In genomic region chr22:38467904-38468760, GRCh38 we compare ENCODE assay signal across 9 cellular contexts. TPM values are rescaled to one million over a fixed set of nuclear protein-coding genes. Genes with fewer than 3 reads are reported as not detected.
DNase-seq lines count a peak whose midpoint lies in the region; ATAC-seq and TF ChIP-seq lines count a peak whose summit lies in the region.
"Had no signal": no experiment of that assay in that cellular context is flagged by ENCODE, and none has a peak within 500 bp of the region (broad histone marks: within the 10 kb centered on the region; RNA-seq: fewer than 3 reads in every experiment).

KDELR3 (plus strand) TSS chr22:38468096; CDS start chr22:38468234, 138 bp downstream.

- H3K9me3 Mint-ChIP-seq in CD14-positive monocyte = peaks cover 0 to 24% (median 6%) of the 10 kb centered on the region in 7 donors
- no peaks in the 10 kb centered on the region for H3K9me3 Mint-ChIP-seq in activated CD4-positive, alpha-beta T cell treated with anti-CD3 and anti-CD28 coated beads, Interleukin-2, amount 10 ng/mL, durations not matched to agents 7 days and 5 days
- H3K9me3 Mint-ChIP-seq in effector memory CD8-positive, alpha-beta T cell = no peaks in the 10 kb centered on the region

- no peaks in the 10 kb centered on the region for H3K79me2 ChIP-seq in mesendoderm (ENCODE audit: control insufficient read depth, insufficient read depth, low read length)

- no peak within 1 kb of the TSS for H3K27ac ChIP-seq in mesendoderm (ENCODE audit: low read depth, low read length)
- H3K27ac ChIP-seq: KMS-11 had no signal

- POLR2A ChIA-PET in activated CD4-positive, alpha-beta T cell treated with anti-CD3 and anti-CD28 coated beads, Interleukin-2, amount 10 ng/mL, durations not matched to agents 7 days and 5 days (lab: Charles Lee) = no interaction called here

- H2BK5ac ChIP-seq in mesendoderm (ENCODE audit: low read length) = no peak within 1 kb of the TSS

- WGBS in mesendoderm (ENCODE audit: extremely low coverage, insufficient coverage, low lambda C conversion rate) = no CpG with 5 or more reads among the region's 61 CpGs

- no peak within 1 kb of the TSS for H2BK120ac ChIP-seq in mesendoderm (ENCODE audit: low read depth, low read length)

- peak within 1 kb of the TSS; percentile 29 for H3K4ac ChIP-seq in mesendoderm (ENCODE audit: low read depth, low read length)

- no peak within 1 kb of the TSS for H4K5ac ChIP-seq in mesendoderm (ENCODE audit: low read length)

- H3K56ac ChIP-seq in mesendoderm (ENCODE audit: low read length) = peak within 1 kb of the TSS; percentile 98

- no peak within 1 kb of the TSS for H2BK15ac ChIP-seq in mesendoderm (replicated peaks; ENCODE audit: low read depth)

- H3K23ac ChIP-seq in mesendoderm (ENCODE audit: low read length) = peak within 1 kb of the TSS; percentile 89

- peak within 1 kb of the TSS; percentile 73 to 87 for H3K4me3 Mint-ChIP-seq in CD14-positive monocyte
- peak within 1 kb of the TSS; percentile 62 for H3K4me3 Mint-ChIP-seq in activated CD4-positive, alpha-beta T cell treated with anti-CD3 and anti-CD28 coated beads, Interleukin-2, amount 10 ng/mL, durations not matched to agents 7 days and 5 days
- H3K4me3 Mint-ChIP-seq in effector memory CD8-positive, alpha-beta T cell = peak within 1 kb of the TSS; percentile 82 to 83

- peak within 1 kb of the TSS; percentile 96 for H3K4me2 ChIP-seq in mesendoderm (ENCODE audit: low read length)
- H3K4me2 ChIP-seq: KMS-11 had no signal

- H2AK5ac ChIP-seq in mesendoderm (ENCODE audit: low read length) = no peak within 1 kb of the TSS

- peak within 1 kb of the TSS in 2 of 7 donors; percentile 50 to 66 for H3K27ac Mint-ChIP-seq in CD14-positive monocyte
- no peak within 1 kb of the TSS for H3K27ac Mint-ChIP-seq in activated CD4-positive, alpha-beta T cell treated with anti-CD3 and anti-CD28 coated beads, Interleukin-2, amount 10 ng/mL, durations not matched to agents 7 days and 5 days
- H3K27ac Mint-ChIP-seq in effector memory CD8-positive, alpha-beta T cell = peak within 1 kb of the TSS; percentile 42 to 70

- H4K8ac ChIP-seq in mesendoderm (ENCODE audit: low read depth, low read length) = no peak within 1 kb of the TSS

- TF ChIP-seq CTCF in CD14-positive monocyte (IDR thresholded peaks at IDR 0.05) = no peak

- H3K27me3 ChIP-seq in mesendoderm (ENCODE audit: insufficient read depth, low read length, poor library complexity) = no peaks in the 10 kb centered on the region

- ATAC-seq in effector memory CD8-positive, alpha-beta T cell (replicated peaks) = peak; percentile 89

- H3K36me3 Mint-ChIP-seq in CD14-positive monocyte = peaks cover 0 to 7% of the 10 kb centered on the region in 2 donors
- H3K36me3 Mint-ChIP-seq in activated CD4-positive, alpha-beta T cell treated with anti-CD3 and anti-CD28 coated beads, Interleukin-2, amount 10 ng/mL, durations not matched to agents 7 days and 5 days (ENCODE audit: low read depth) = peaks cover 2% of the 10 kb centered on the region
- peaks cover 5% of the 10 kb centered on the region for H3K36me3 Mint-ChIP-seq in effector memory CD8-positive, alpha-beta T cell (ENCODE audit: insufficient read depth)

- H3K4me3 ChIP-seq in mesendoderm (ENCODE audit: low read length) = peak within 1 kb of the TSS; percentile 51

- peak within 1 kb of the TSS; percentile 3 for H3K18ac ChIP-seq in mesendoderm (ENCODE audit: low read length)

- peaks cover 61 to 73% (median 66%) of the 10 kb centered on the region in 3 donors for H3K27me3 Mint-ChIP-seq in CD14-positive monocyte (ENCODE audit: low read depth in 3 of 3)
- H3K27me3 Mint-ChIP-seq in activated CD4-positive, alpha-beta T cell treated with anti-CD3 and anti-CD28 coated beads, Interleukin-2, amount 10 ng/mL, durations not matched to agents 7 days and 5 days = peaks cover 42% of the 10 kb centered on the region
- peaks cover 33 to 52% of the 10 kb centered on the region in 2 donors for H3K27me3 Mint-ChIP-seq in effector memory CD8-positive, alpha-beta T cell

- H3K36me3 ChIP-seq in mesendoderm (ENCODE audit: control insufficient read depth, insufficient read depth, low read length) = no peaks in the 10 kb centered on the region

- H3K4me1 Mint-ChIP-seq in CD14-positive monocyte = peaks cover 12% of the 10 kb centered on the region
- peaks cover 10% of the 10 kb centered on the region for H3K4me1 Mint-ChIP-seq in activated CD4-positive, alpha-beta T cell treated with anti-CD3 and anti-CD28 coated beads, Interleukin-2, amount 10 ng/mL, durations not matched to agents 7 days and 5 days
- peaks cover 7 to 8% of the 10 kb centered on the region in 2 donors for H3K4me1 Mint-ChIP-seq in effector memory CD8-positive, alpha-beta T cell (ENCODE audit: low read depth in 2 of 2)

- no peaks in the 10 kb centered on the region for H3K4me1 ChIP-seq in mesendoderm (ENCODE audit: control insufficient read depth, low read depth, low read length)

- CTCF ChIA-PET in activated CD4-positive, alpha-beta T cell treated with anti-CD3 and anti-CD28 coated beads, Interleukin-2, amount 10 ng/mL, durations not matched to agents 7 days and 5 days (lab: Charles Lee) = interaction anchor here (0.9 to 1.4 kb wide), 2 partner anchors 12 to 26 kb away, joined by 3 read pairs; no protein-coding TSS in a partner anchor

- DNase-seq in CD14-positive monocyte (ENCODE audit: low spot score) (no peak), HPDE6-E6E7 (ENCODE audit: extremely low spot score) (peak; percentile 79), mesendoderm (peak; percentile 53), OCI-M2 (lab: John Stamatoyannopoulos, UW; ENCODE audit: unreplicated experiment) (no peak), middle frontal gyrus (ENCODE audit: extremely low spot score, low spot score) (no peak)
- peak; percentile 22 for DNase-seq in activated CD4-positive, alpha-beta T cell treated with anti-CD3 and anti-CD28 coated beads, Interleukin-2, amount 10 ng/mL, durations not matched to agents 7 days and 5 days
- peak in 2 of 3 experiments; percentile 22 to 35 for DNase-seq in effector memory CD8-positive, alpha-beta T cell
- peak; percentile 43 for DNase-seq in stimulated activated CD8-positive, alpha-beta memory T cell treated with anti-CD3 and anti-CD28 coated beads, Interleukin-4, amount 100 ng/mL, for 24 hours (ENCODE audit: low read depth)

- peak within 1 kb of the TSS; percentile 94 for H3K9ac ChIP-seq in mesendoderm (ENCODE audit: low read length)
- H3K9ac ChIP-seq: KMS-11 had no signal

- intact Hi-C loops in CD14-positive monocyte (cut with micrococcal nuclease) = no loop called here

- no peaks in the 10 kb centered on the region for H3K79me1 ChIP-seq in mesendoderm (ENCODE audit: low read length)

RNA-seq across cellular contexts. Expression of gene KDELR3, which starts in this region (rescaled TPM):
- polyA plus RNA-seq in CD14-positive monocyte = not detected
- under 1 TPM; 0.17 to 0.23 TPM for total RNA-seq in activated CD4-positive, alpha-beta T cell treated with anti-CD3 and anti-CD28 coated beads, Interleukin-2, amount 10 ng/mL, durations not matched to agents 7 days and 5 days
- polyA plus RNA-seq in mesendoderm (2013, experiment 1 of 2) = 5.6 TPM
- polyA plus RNA-seq in mesendoderm (2013, experiment 2 of 2) = 6.0 TPM

Comparison
In these comparisons a context has a peak if more than half of its experiments do, and no peak if none do; other contexts are left out.
1. Peak in DNase-seq in activated CD4-positive, alpha-beta T cell treated with anti-CD3 and anti-CD28 coated beads, Interleukin-2, amount 10 ng/mL, durations not matched to agents 7 days and 5 days; RNA of the gene not detected or under 1 TPM.
2. DNase-seq: peak in HPDE6-E6E7 (single experiment), effector memory CD8-positive, alpha-beta T cell (2 of 3), mesendoderm (single experiment) and stimulated activated CD8-positive, alpha-beta memory T cell treated with anti-CD3 and anti-CD28 coated beads, Interleukin-4, amount 100 ng/mL, for 24 hours (single experiment); none in CD14-positive monocyte (single experiment), OCI-M2 (single experiment) and middle frontal gyrus (single experiment).
3. Peak in every context shown above with its lines, with median percentiles within 50 percentile points of each other: H3K4me3 Mint-ChIP-seq.